8 cellular contexts compared by ENCODE assay signal in the genomic region with DNA sequence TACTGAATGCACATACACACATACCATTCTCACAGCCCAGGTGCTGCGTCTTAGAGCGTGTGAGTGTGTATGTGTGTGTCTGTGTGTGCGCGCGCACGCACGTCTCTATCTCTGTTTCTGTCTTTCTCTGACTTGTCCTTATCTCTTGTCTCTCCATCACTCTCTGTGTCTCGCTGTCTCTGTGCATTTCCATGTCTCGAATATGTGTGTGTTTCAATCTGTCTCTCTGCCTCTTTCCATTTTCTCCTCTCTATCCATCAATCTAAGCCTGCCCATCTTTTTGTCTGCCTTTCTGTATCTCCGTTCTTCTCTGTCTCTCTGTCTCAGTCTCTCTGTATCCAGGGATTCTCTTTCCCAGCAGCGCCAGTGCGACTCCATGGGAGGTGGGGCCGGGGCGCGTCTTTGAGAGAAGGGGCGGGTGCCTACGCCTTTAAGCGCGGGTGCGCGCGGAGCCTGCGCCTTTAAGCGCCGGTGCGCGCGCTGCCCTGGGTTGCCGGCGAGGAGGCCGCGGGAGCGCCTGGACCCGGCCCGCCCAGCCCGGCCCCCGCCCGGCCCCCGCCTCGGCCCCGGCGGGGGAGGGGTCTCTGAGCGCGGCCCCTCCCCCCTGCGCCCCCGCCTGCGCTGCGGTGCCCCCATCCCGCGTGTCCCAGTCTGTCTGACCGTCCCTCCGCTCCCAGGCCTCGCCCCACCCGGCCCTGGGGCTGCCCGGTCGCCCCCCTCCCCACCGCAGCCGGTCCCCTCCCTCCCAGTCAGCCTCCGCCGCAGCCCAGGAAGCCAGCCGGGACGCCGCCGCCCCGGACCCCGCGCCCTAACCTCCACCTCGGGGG. TPM values are rescaled to one million over a fixed set of nuclear protein-coding genes. Genes with fewer than 3 reads are reported as not detected.
DNase-seq lines count a peak whose midpoint lies in the region; ATAC-seq and TF ChIP-seq lines count a peak whose summit lies in the region.

A gene with protein sequence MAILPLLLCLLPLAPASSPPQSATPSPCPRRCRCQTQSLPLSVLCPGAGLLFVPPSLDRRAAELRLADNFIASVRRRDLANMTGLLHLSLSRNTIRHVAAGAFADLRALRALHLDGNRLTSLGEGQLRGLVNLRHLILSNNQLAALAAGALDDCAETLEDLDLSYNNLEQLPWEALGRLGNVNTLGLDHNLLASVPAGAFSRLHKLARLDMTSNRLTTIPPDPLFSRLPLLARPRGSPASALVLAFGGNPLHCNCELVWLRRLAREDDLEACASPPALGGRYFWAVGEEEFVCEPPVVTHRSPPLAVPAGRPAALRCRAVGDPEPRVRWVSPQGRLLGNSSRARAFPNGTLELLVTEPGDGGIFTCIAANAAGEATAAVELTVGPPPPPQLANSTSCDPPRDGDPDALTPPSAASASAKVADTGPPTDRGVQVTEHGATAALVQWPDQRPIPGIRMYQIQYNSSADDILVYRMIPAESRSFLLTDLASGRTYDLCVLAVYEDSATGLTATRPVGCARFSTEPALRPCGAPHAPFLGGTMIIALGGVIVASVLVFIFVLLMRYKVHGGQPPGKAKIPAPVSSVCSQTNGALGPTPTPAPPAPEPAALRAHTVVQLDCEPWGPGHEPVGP (plus strand): TSS at position 464 of the 827 bp plus-strand sequence. CDS start 3,052 bp downstream, outside the sequence.

- peak within 1 kb of the TSS; percentile 80 for H3K27ac ChIP-seq in layer of hippocampus (ENCODE audit: low read depth, low read length)

- no peak for TF ChIP-seq CTCF in GM12875 (IDR thresholded peaks at IDR 0.05; ENCODE audit: borderline replicate concordance, insufficient read depth, low read depth, low read length)
- TF ChIP-seq CTCF in choroid plexus epithelial cell (conservative IDR thresholded peaks at IDR 0.05; ENCODE audit: low read depth, low read length) = no peak

- H3K27me3 ChIP-seq in layer of hippocampus (ENCODE audit: control insufficient read depth, insufficient read depth, low read length) = no peaks in the 10 kb centered on the region

- no peak for ATAC-seq in esophagus mucosa

- H3K4me3 ChIP-seq in GM12875 (ENCODE audit: low read depth, low read length) (peak within 1 kb of the TSS; percentile 26), choroid plexus epithelial cell (ENCODE audit: low read depth, low read length) (peak within 1 kb of the TSS; percentile 58)

- peak; percentile 80 for DNase-seq in NCI-H2171 treated with DMSO at 0.1 percent for 48 hours (lab: John Stamatoyannopoulos, UW)
- DNase-seq in activated CD4-positive, alpha-beta T cell treated with anti-CD3 and anti-CD28 coated beads for 24 hours (ENCODE audit: low read depth in 2 of 2) = peak; percentile 39 to 61
- peak; percentile 68 for DNase-seq in choroid plexus epithelial cell (ENCODE audit: low read depth)
- peak; percentile 67 for DNase-seq in stimulated activated CD4-positive, alpha-beta T cell treated with anti-CD3 and anti-CD28 coated beads, Interleukin-12 subunit alpha, Interleukin-12 subunit beta, amount 100 ng/mL, for 4 hours
- DNase-seq in GM19238 (ENCODE audit: insufficient read length, low spot score) = no peak

RNA-seq across cellular contexts. Expression of the gene that starts here (rescaled TPM):
- 7.7 TPM for total RNA-seq in esophagus mucosa
